In genomic region chr4:82744284-82744963, GRCh38 we compare ENCODE assay signal across 16 cellular contexts. TPM values are rescaled to one million over a fixed set of nuclear protein-coding genes. Genes with fewer than 3 reads are reported as not detected.
DNase-seq lines count a peak whose midpoint lies in the region; ATAC-seq, FAIRE-seq and TF ChIP-seq lines count a peak whose summit lies in the region.
"Had no signal": no experiment of that assay in that cellular context is flagged by ENCODE, and none has a peak within 500 bp of the region (broad histone marks: within the 10 kb centered on the region; RNA-seq: fewer than 3 reads in every experiment).

No MANE protein-coding gene starts in this region.

- no peak for ATAC-seq in GM21737 (IDR thresholded peaks at IDR 0.05; ENCODE audit: unreplicated experiment)
- no peak for ATAC-seq in GM18867 (IDR thresholded peaks at IDR 0.05; ENCODE audit: unreplicated experiment)
- ATAC-seq in natural killer cell, result no peak

- 87% methylated on average over 5 of the region's 5 CpGs for WGBS in GM23248 (ENCODE audit: low coverage in 1 of 2, low lambda C conversion rate in 2 of 2, missing lambda C conversion rate in 2 of 2), 2 experiments

- H3K36me3 ChIP-seq in GM23248 (ENCODE audit: low read depth) (no peaks in the 10 kb centered on the region), PC-9 (ENCODE audit: low read depth) (no peaks in the 10 kb centered on the region)

- no peaks in the 10 kb centered on the region for H3K9me2 ChIP-seq in GM23248 (ENCODE audit: insufficient read depth)
- H3K9me2 ChIP-seq in PC-9 (ENCODE audit: insufficient read depth), result no peaks in the 10 kb centered on the region

- H3K36me3 Mint-ChIP-seq in natural killer cell, result no peaks in the 10 kb centered on the region

- H3K27me3 Mint-ChIP-seq in natural killer cell (ENCODE audit: low read depth in 2 of 2), result no peaks in the 10 kb centered on the region

- no TSS peak for BruUV-seq in PC-9 (replicated peaks; lab: Mats Ljungman, UMichigan)

- H3K4me3 ChIP-seq in GM23248 (no peak overlapping the region), PC-9 (no peak overlapping the region)
- H3K4me3 ChIP-seq: coronary artery had no signal

- H4K20me1 ChIP-seq in GM23248 (ENCODE audit: insufficient read depth) (no peaks in the 10 kb centered on the region), PC-9 (ENCODE audit: insufficient read depth) (no peaks in the 10 kb centered on the region)

- H3K9ac ChIP-seq in GM23248, result peak overlapping the region; percentile 26; the same call in 1 of the 2 replicates
- H3K9ac ChIP-seq: KMS-11 had no signal

- FAIRE-seq in HTR-8/SVneo (lab: Jason Lieb, UNC), result no peak

- intact Hi-C loops in PC-9 (cut with micrococcal nuclease; ENCODE audit: unreplicated experiment), result loop anchor here (1.0 to 2.0 kb wide), 3 partner anchors 33 to 54 kb away; partner anchors contain the start of gene SCD5
- intact Hi-C loops in natural killer cell (cut with micrococcal nuclease), result no loop called here

- H3K4me1 Mint-ChIP-seq in natural killer cell, result peaks cover 0 to 15% of the 10 kb centered on the region in 2 donors

- H3K79me2 ChIP-seq in GM23248 (ENCODE audit: insufficient read depth) (peaks cover 50% of the 10 kb centered on the region), PC-9 (ENCODE audit: low read depth) (0 out of 2 replicates have a peak, but pooled peaks cover 2% of the 10 kb centered on the region)

- no peaks in the 10 kb centered on the region for H3K9me3 Mint-ChIP-seq in natural killer cell

- no peak overlapping the region for H3K4me3 Mint-ChIP-seq in natural killer cell

- peaks cover 26% of the 10 kb centered on the region; the same call in 1 of the 2 replicates for H3F3A ChIP-seq in GM23248 (ENCODE audit: insufficient read depth)
- peaks cover 12% of the 10 kb centered on the region; the same call in 1 of the 2 replicates for H3F3A ChIP-seq in PC-9 (ENCODE audit: insufficient read depth, low read depth)

- no peaks in the 10 kb centered on the region for H3K9me3 ChIP-seq in GM23248 (ENCODE audit: low read depth)
- H3K9me3 ChIP-seq in PC-9 (ENCODE audit: insufficient read depth, low read depth), result no peaks in the 10 kb centered on the region

- no peak overlapping the region for H3K27ac Mint-ChIP-seq in natural killer cell

- in situ Hi-C loops in GM23248 (cut with MboI), result no loop called here

- TF ChIP-seq CTCF in PC-9 (conservative IDR thresholded peaks at IDR 0.05) (no peak), natural killer cell (IDR thresholded peaks at IDR 0.05) (no peak)

- no peak overlapping the region for H2AFZ ChIP-seq in GM23248
- H2AFZ ChIP-seq in PC-9, result no peak overlapping the region

- CTCF ChIA-PET in PC-9 (lab: Charles Lee), result no interaction called here

- H3K27ac ChIP-seq in GM23248 (peak overlapping the region; percentile 70), PC-9 (peak overlapping the region; percentile 92), epithelial cell of prostate (peak overlapping the region; percentile 87)
- H3K27ac ChIP-seq: coronary artery, KMS-11 had no signal

- H3K4me1 ChIP-seq in GM23248 (ENCODE audit: insufficient read depth), result peaks cover 40% of the 10 kb centered on the region
- H3K4me1 ChIP-seq in PC-9 (replicated peaks; ENCODE audit: insufficient read depth), result peaks cover 25% of the 10 kb centered on the region

- DNase-seq in GM23248 (peak; percentile 29), PC-9 (peak; percentile 73 to 90), epithelial cell of prostate (ENCODE audit: low read depth, low spot score) (peak; percentile 99), mucosa of gallbladder (ENCODE audit: low spot score) (peak; percentile 44), HTR-8/SVneo (ENCODE audit: insufficient read length, low spot score) (no peak), natural killer cell (no peak)
- DNase-seq: COR-L47; GDM1; NCI-H1436 treated with DMSO at 0.1 percent for 48 hours; posterior cingulate gyrus; stimulated activated CD4-positive, alpha-beta T cell treated with anti-CD3 and anti-CD28 coated beads, Interleukin-12 subunit alpha, Interleukin-12 subunit beta, amount 100 ng/mL, for 4 hours; stimulated activated naive CD4-positive, alpha-beta T cell treated with Interleukin-2 at 50 U/mL for 16 hours had no signal

- H3K27me3 ChIP-seq in GM23248 (replicated peaks; ENCODE audit: insufficient read depth), result no peaks in the 10 kb centered on the region
- no peaks in the 10 kb centered on the region for H3K27me3 ChIP-seq in PC-9 (ENCODE audit: insufficient read depth, low read depth)

- H3K4me2 ChIP-seq in GM23248 (ENCODE audit: unreplicated experiment), result peak overlapping the region; percentile 37
- H3K4me2 ChIP-seq in PC-9, result peak overlapping the region; percentile 34
- H3K4me2 ChIP-seq: KMS-11 had no signal

- POLR2A ChIA-PET in PC-9 (lab: Charles Lee; ENCODE audit: unreplicated experiment), result no interaction called here

RNA-seq across cellular contexts. Expression of gene SCD5, which starts 54.2 kb away (rescaled TPM):
- total RNA-seq in GM23248 (2014; rRNA removed; shearing (Covaris generic)), result 37.6 and 39.8 TPM in 2 replicates
- polyA plus RNA-seq in GM23248 (2016; fragmentation: Nextera tagmentation; extraction: Ambion mirVana), result 12.5 TPM in 2 replicates
- total RNA-seq in PC-9 (2021) (34.3 and 41.1 TPM in 2 replicates), mucosa of gallbladder (22.9 TPM), natural killer cell (10 to 100 TPM in 1 of 3 donors, 1 to 10 TPM in 2; 8.9 to 11.6 (median 9.0) TPM)

Comparison
In these comparisons a context has a peak if more than half of its experiments do, and no peak if none do; other contexts are left out.
1. DNase-seq: peak in GM23248 (single experiment), PC-9 (2 of 2), epithelial cell of prostate (single experiment) and mucosa of gallbladder (single experiment); none in HTR-8/SVneo (single experiment) and natural killer cell (single experiment).
2. Peak in every context shown above with its lines, with median percentiles within 50 percentile points of each other: H3K27ac ChIP-seq.